Comparison of ENCODE assay signal across 20 cellular contexts in the genomic region with DNA sequence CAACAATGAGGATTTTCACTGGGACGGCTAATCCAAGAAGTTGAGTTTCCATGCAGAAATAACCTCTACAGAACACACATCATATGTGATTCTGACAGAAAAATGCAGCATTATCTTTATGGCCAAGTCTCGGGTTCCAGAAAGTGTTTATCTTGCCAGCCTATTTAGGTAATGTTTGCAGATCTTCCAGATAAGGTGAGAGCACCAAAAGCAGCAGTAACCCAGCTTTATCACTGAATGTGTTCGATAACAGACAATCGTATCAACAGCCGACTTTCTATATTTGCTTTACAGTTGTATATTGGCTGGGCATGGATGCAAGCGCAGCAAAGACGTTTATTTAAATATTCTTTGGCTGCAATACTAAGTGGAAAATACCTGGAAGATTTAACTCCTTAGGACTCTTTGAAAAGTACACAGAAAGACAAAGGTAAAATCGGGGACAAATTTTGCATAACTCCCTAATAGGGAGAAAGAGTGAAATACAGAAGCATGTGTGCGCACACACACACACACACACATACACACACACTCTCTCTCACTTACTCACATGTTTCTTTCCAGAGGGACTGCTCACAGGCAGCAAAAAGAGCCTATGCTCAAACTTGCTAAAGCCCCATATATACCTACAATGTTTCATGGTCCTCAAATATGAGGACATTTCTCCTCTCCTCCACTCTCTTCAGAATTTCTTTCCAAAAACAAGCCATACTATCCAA. TPM values are rescaled to one million over a fixed set of nuclear protein-coding genes. Genes with fewer than 3 reads are reported as not detected.
A peak's percentile ranks its signal among the peaks of the same experiment; 100 is the strongest.
DNase-seq lines count a peak whose midpoint lies in the region; ATAC-seq and TF ChIP-seq lines count a peak whose summit lies in the region.
"Had no signal": no experiment of that assay in that cellular context is flagged by ENCODE, and none has a peak within 500 bp of the region (broad histone marks: within the 10 kb centered on the region; RNA-seq: fewer than 3 reads in every experiment).

No MANE protein-coding gene starts in this region.

- no peaks in the 10 kb centered on the region for H3K79me1 ChIP-seq in mesendoderm (ENCODE audit: low read length)

- DNase-seq in breast epithelium (ENCODE audit: low spot score in 2 of 2), result no peak
- no peak for DNase-seq in mammary epithelial cell
- DNase-seq in RWPE2 (ENCODE audit: low spot score), result no peak
- peak; percentile 32 for DNase-seq in mesendoderm
- no peak for DNase-seq in osteocyte (ENCODE audit: extremely low spot score, unreplicated experiment)
- DNase-seq in T-helper 17 cell, result no peak
- DNase-seq in stimulated activated CD4-positive, alpha-beta T cell treated with anti-CD3 and anti-CD28 coated beads, Interleukin-2, amount 100 ng/mL, for 24 hours, result no peak
- DNase-seq in DMS53 (lab: John Stamatoyannopoulos, UW), result no peak
- DNase-seq: 8988T; CD4-positive, alpha-beta memory T cell; GOT3; HFFc6; IMR-90; Karpas-422; NCI-H1930; NCI-H2171; NCI-H510A; Peyer's patch; Right ventricle myocardium superior had no signal

- no peak overlapping the region for H2BK15ac ChIP-seq in mesendoderm (replicated peaks; ENCODE audit: low read depth)

- intact Hi-C loops in breast epithelium (cut with DNase I; ENCODE audit: low total_unique reads), result no loop called here
- intact Hi-C loops in mammary epithelial cell (cut with micrococcal nuclease), result loop anchor here (5.0 kb wide), 1 partner anchor 554 kb away; a partner anchor contains a TSS

- dilution Hi-C loops in mammary epithelial cell (cut with HindIII; ENCODE audit: low sequenced_read_pairs), result no loop called here

- H3K4me1 Mint-ChIP-seq in osteocyte (ENCODE audit: unreplicated experiment), result peaks cover 34% of the 10 kb centered on the region
- peaks cover 16% of the 10 kb centered on the region for H3K4me1 Mint-ChIP-seq in T-helper 17 cell

- in situ Hi-C loops in mammary epithelial cell (cut with MboI; ENCODE audit: low sequenced_read_pairs in 2 of 2), result loop anchor here in 1 of 2 donors (10.0 kb wide), 1 partner anchor 256 kb away; no protein-coding TSS in a partner anchor

- H3K18ac ChIP-seq in mesendoderm (ENCODE audit: low read length), result no peak overlapping the region

- H3K79me2 ChIP-seq in mammary epithelial cell (ENCODE audit: insufficient read depth, low read length) (no peaks in the 10 kb centered on the region), mesendoderm (ENCODE audit: control insufficient read depth, insufficient read depth, low read length) (no peaks in the 10 kb centered on the region)

- H3K36me3 ChIP-seq in breast epithelium (no peaks in the 10 kb centered on the region), mammary epithelial cell (ENCODE audit: insufficient read depth, low read length) (peaks cover 3% of the 10 kb centered on the region), RWPE2 (ENCODE audit: low read depth) (peaks cover 50% of the 10 kb centered on the region), mesendoderm (ENCODE audit: control insufficient read depth, insufficient read depth, low read length) (peaks cover 3% of the 10 kb centered on the region)

- H3K9me3 ChIP-seq in breast epithelium (no peaks in the 10 kb centered on the region), mammary epithelial cell (replicated peaks; ENCODE audit: insufficient read depth, low read length) (no peaks in the 10 kb centered on the region), RWPE2 (ENCODE audit: severe bottlenecking) (no peaks in the 10 kb centered on the region), T-helper 17 cell (ENCODE audit: control insufficient read depth, low read length, poor library complexity, severe bottlenecking) (no peaks in the 10 kb centered on the region)
- H3K9me3 ChIP-seq: Peyer's patch had no signal

- no peak overlapping the region for H3K4ac ChIP-seq in mesendoderm (ENCODE audit: low read depth, low read length)

- no peak for TF ChIP-seq POLR2A in breast epithelium (IDR thresholded peaks at IDR 0.05)

- no peaks in the 10 kb centered on the region for H3K4me1 ChIP-seq in breast epithelium
- peaks cover 14% of the 10 kb centered on the region for H3K4me1 ChIP-seq in mammary epithelial cell (ENCODE audit: insufficient read depth, low read length)
- peaks cover 7% of the 10 kb centered on the region for H3K4me1 ChIP-seq in RWPE2 (ENCODE audit: insufficient read depth, poor library complexity, severe bottlenecking)
- peaks cover 15% of the 10 kb centered on the region for H3K4me1 ChIP-seq in mesendoderm (ENCODE audit: control insufficient read depth, low read depth, low read length)
- H3K4me1 ChIP-seq: Peyer's patch had no signal

- H3K27me3 Mint-ChIP-seq in osteocyte (ENCODE audit: unreplicated experiment) (no peaks in the 10 kb centered on the region), T-helper 17 cell (no peaks in the 10 kb centered on the region)
- H3K27me3 Mint-ChIP-seq: CD4-positive, alpha-beta memory T cell had no signal

- no TSS peak for BruUV-seq in mammary epithelial cell (replicated peaks; lab: Mats Ljungman, UMichigan)

- no peak overlapping the region for H4K5ac ChIP-seq in mesendoderm (ENCODE audit: low read length)

- H3K36me3 Mint-ChIP-seq in osteocyte (ENCODE audit: unreplicated experiment), result peaks cover 16% of the 10 kb centered on the region
- peaks cover 3% of the 10 kb centered on the region for H3K36me3 Mint-ChIP-seq in T-helper 17 cell (ENCODE audit: low read depth)

- no peak overlapping the region for H4K8ac ChIP-seq in mesendoderm (ENCODE audit: low read depth, low read length)

- no peak overlapping the region for H3K56ac ChIP-seq in mesendoderm (ENCODE audit: low read length)

- H3K27ac Mint-ChIP-seq in osteocyte (ENCODE audit: unreplicated experiment) (no peak overlapping the region), T-helper 17 cell (no peak overlapping the region)
- H3K27ac Mint-ChIP-seq: CD4-positive, alpha-beta memory T cell; HFFc6 had no signal

- TF ChIP-seq CTCF in breast epithelium (IDR thresholded peaks at IDR 0.05) (no peak), mammary epithelial cell (conservative IDR thresholded peaks at IDR 0.05 in 1 of 2, IDR thresholded peaks at IDR 0.05 in 1 of 2; ENCODE audit: extremely low read depth in 1 of 2, insufficient read depth in 1 of 2, low read depth in 1 of 2, low read length in 2 of 2) (no peak), RWPE2 (IDR thresholded peaks at IDR 0.05; ENCODE audit: poor library complexity, severe bottlenecking) (no peak), osteocyte (IDR thresholded peaks at IDR 0.05) (no peak)

- WGBS in mammary epithelial cell (ENCODE audit: low coverage, missing lambda C conversion rate), result 82% methylated on average over 9 of the region's 9 CpGs
- WGBS in mesendoderm (ENCODE audit: extremely low coverage, insufficient coverage, low lambda C conversion rate), result no CpG with 5 or more reads among the region's 9 CpGs

- H3K23ac ChIP-seq in mesendoderm (ENCODE audit: low read length), result no peak overlapping the region

- ATAC-seq in RWPE2 (ENCODE audit: low read depth) (no peak), T-helper 17 cell (no peak)

- H2AK5ac ChIP-seq in mesendoderm (ENCODE audit: low read length), result no peak overlapping the region

- H3K4me3 ChIP-seq in breast epithelium (no peak overlapping the region), mammary epithelial cell (replicated peaks in 1 of 3; ENCODE audit: insufficient read depth in 1 of 3, low read depth in 2 of 3, low read length in 3 of 3) (no peak overlapping the region), RWPE2 (ENCODE audit: severe bottlenecking) (no peak overlapping the region), mesendoderm (ENCODE audit: low read length) (no peak overlapping the region)
- H3K4me3 ChIP-seq: Peyer's patch, SK-N-MC had no signal

- H2AFZ ChIP-seq in mammary epithelial cell (ENCODE audit: low read depth, low read length), result no peak overlapping the region

- CTCF ChIA-PET in mammary epithelial cell (lab: Charles Lee; ENCODE audit: low non-redundant PET), result no interaction called here

- no peak overlapping the region for H2BK5ac ChIP-seq in mesendoderm (ENCODE audit: low read length)

- H3K4me3 Mint-ChIP-seq in osteocyte (ENCODE audit: unreplicated experiment) (no peak overlapping the region), T-helper 17 cell (no peak overlapping the region)
- H3K4me3 Mint-ChIP-seq: CD4-positive, alpha-beta memory T cell; HFFc6 had no signal

- no peaks in the 10 kb centered on the region for H3K9me3 Mint-ChIP-seq in osteocyte (ENCODE audit: unreplicated experiment)
- H3K9me3 Mint-ChIP-seq: HFFc6 had no signal

- H3K9ac ChIP-seq in mammary epithelial cell (ENCODE audit: insufficient read depth, low read length), result no peak overlapping the region
- no peak overlapping the region for H3K9ac ChIP-seq in mesendoderm (ENCODE audit: low read length)

- H2BK120ac ChIP-seq in mesendoderm (ENCODE audit: low read depth, low read length), result no peak overlapping the region

- H3K4me2 ChIP-seq in mammary epithelial cell (ENCODE audit: insufficient read depth, low read depth, low read length) (no peak overlapping the region), mesendoderm (ENCODE audit: low read length) (no peak overlapping the region)

- H3K27me3 ChIP-seq in breast epithelium (no peaks in the 10 kb centered on the region), mammary epithelial cell (ENCODE audit: insufficient read depth, low read length) (no peaks in the 10 kb centered on the region), RWPE2 (ENCODE audit: insufficient read depth, poor library complexity, severe bottlenecking) (no peaks in the 10 kb centered on the region), mesendoderm (ENCODE audit: insufficient read depth, low read length, poor library complexity) (no peaks in the 10 kb centered on the region)
- H3K27me3 ChIP-seq: Peyer's patch had no signal

- H3K27ac ChIP-seq in breast epithelium (peak overlapping the region; percentile 31 to 53), mammary epithelial cell (ENCODE audit: insufficient read depth, low read depth, low read length) (no peak overlapping the region), RWPE2 (ENCODE audit: poor library complexity, severe bottlenecking) (peak overlapping the region; percentile 46), mesendoderm (ENCODE audit: low read depth, low read length) (no peak overlapping the region)
- H3K27ac ChIP-seq: Peyer's patch, SK-N-MC had no signal

- H4K20me1 ChIP-seq in mammary epithelial cell (ENCODE audit: insufficient read depth, low read length), result no peaks in the 10 kb centered on the region

RNA-seq across cellular contexts. Expression of a gene that starts 3.1 kb away (rescaled TPM):
- total RNA-seq in breast epithelium (100 to 1,000 TPM; 111 to 590 (median 204) TPM), mammary epithelial cell (1 to 10 TPM; 4.6 to 6.7 TPM), osteocyte (51.6 and 53.6 TPM in 2 replicates), T-helper 17 cell (10 to 100 TPM in 1 of 2 donors, 1 to 10 TPM in 1; 8.7 to 10.4 TPM)
- polyA plus RNA-seq in mammary epithelial cell, result 2.2 TPM
- polyA minus RNA-seq in mammary epithelial cell, result 1.6 TPM
- 4.6 TPM for polyA plus RNA-seq in mesendoderm (2013, experiment 1 of 2)
- 5.2 TPM for polyA plus RNA-seq in mesendoderm (2013, experiment 2 of 2)

RNA-seq across cellular contexts. Expression of a gene that starts 45.5 kb away (rescaled TPM):
- 100 to 1,000 TPM in 2 of 3 donors, 10 to 100 TPM in 1; 36.1 to 218 (median 153) TPM for total RNA-seq in breast epithelium
- total RNA-seq in mammary epithelial cell, result 1 to 10 TPM in 1 of 2 donors, under 1 TPM in 1; 0.17 to 2.8 TPM
- polyA plus RNA-seq in mammary epithelial cell, result 2.5 TPM
- polyA minus RNA-seq in mammary epithelial cell, result not detected
- 0.06 TPM for polyA plus RNA-seq in mesendoderm (2013, experiment 1 of 2)
- polyA plus RNA-seq in mesendoderm (2013, experiment 2 of 2), result 0.04 TPM
- total RNA-seq in osteocyte, result 4.4 and 6.9 TPM in 2 replicates
- total RNA-seq in T-helper 17 cell, result 100 to 1,000 TPM; 103 to 139 TPM

Comparison
In these comparisons a context has a peak if more than half of its experiments do, and no peak if none do; other contexts are left out.
1. H3K27ac ChIP-seq: peak in breast epithelium (2 of 2) and RWPE2 (single experiment); none in mammary epithelial cell (single experiment) and mesendoderm (single experiment).